In the genomic region with DNA sequence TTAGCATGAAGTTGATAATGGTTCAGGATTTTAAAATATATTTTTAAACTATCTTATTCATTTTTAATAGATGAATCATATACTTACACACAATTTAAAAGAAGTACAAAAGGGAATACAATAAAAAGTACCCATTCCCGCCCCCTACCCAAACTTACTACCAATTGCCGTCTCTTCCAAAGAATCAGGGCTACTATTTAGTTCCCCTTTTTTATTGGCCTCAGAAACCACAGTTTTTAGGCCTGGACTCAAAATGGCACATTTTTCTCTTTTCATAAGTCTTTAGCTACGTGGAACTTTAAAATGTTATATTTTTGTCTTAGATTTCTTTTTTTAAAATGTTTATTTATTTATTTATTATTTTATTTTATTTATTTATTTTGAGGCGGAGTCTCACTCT, we compare ENCODE assay signal across 13 cellular contexts. TPM values are rescaled to one million over a fixed set of nuclear protein-coding genes. Genes with fewer than 3 reads are reported as not detected.
DNase-seq lines count a peak whose midpoint lies in the region; ATAC-seq and TF ChIP-seq lines count a peak whose summit lies in the region.
"Had no signal": no experiment of that assay in that cellular context is flagged by ENCODE, and none has a peak within 500 bp of the region (broad histone marks: within the 10 kb centered on the region; RNA-seq: fewer than 3 reads in every experiment).

No MANE protein-coding gene starts in this region.

- H3K4me2 ChIP-seq in SU-DHL-6 (ENCODE audit: low read depth, low read length, poor library complexity, severe bottlenecking), result peak overlapping the region; percentile 16
- H3K4me2 ChIP-seq: BLaER1 had no signal

- H3K9me3 ChIP-seq in SU-DHL-6 (ENCODE audit: insufficient read depth, low read length), result no peaks in the 10 kb centered on the region
- H3K9me3 ChIP-seq in T-helper 17 cell (ENCODE audit: control insufficient read depth, low read length, poor library complexity, severe bottlenecking), result no peaks in the 10 kb centered on the region
- H3K9me3 ChIP-seq: BLaER1 had no signal

- peaks cover 23% of the 10 kb centered on the region for H3K36me3 ChIP-seq in SU-DHL-6 (ENCODE audit: low read length)
- H3K36me3 ChIP-seq: BLaER1 had no signal

- H3K27ac Mint-ChIP-seq in T-helper 17 cell, result no peak overlapping the region
- H3K27ac Mint-ChIP-seq: CD4-positive, CD25-positive, alpha-beta regulatory T cell had no signal

- H3K27me3 ChIP-seq in SU-DHL-6 (ENCODE audit: low read length), result no peaks in the 10 kb centered on the region
- H3K27me3 ChIP-seq: BLaER1 had no signal

- TF ChIP-seq POLR2A in NB4 (IDR thresholded peaks at IDR 0.05; ENCODE audit: extremely low read depth, insufficient read length), result no peak

- no peak overlapping the region for H3K4me3 Mint-ChIP-seq in T-helper 17 cell
- H3K4me3 Mint-ChIP-seq: CD4-positive, CD25-positive, alpha-beta regulatory T cell had no signal

- no peak overlapping the region for H2AFZ ChIP-seq in SU-DHL-6 (ENCODE audit: low read depth, low read length, severe bottlenecking)

- H3K36me3 Mint-ChIP-seq in T-helper 17 cell (ENCODE audit: low read depth), result no peaks in the 10 kb centered on the region
- H3K36me3 Mint-ChIP-seq: CD4-positive, CD25-positive, alpha-beta regulatory T cell had no signal

- H3K9me2 ChIP-seq in SU-DHL-6 (replicated peaks; ENCODE audit: insufficient read depth, low read length), result no peaks in the 10 kb centered on the region

- H3K4me3 ChIP-seq in NB4 (ENCODE audit: low read depth, low read length) (no peak overlapping the region), SU-DHL-6 (ENCODE audit: insufficient read depth, low read length, poor library complexity, severe bottlenecking) (no peak overlapping the region)
- H3K4me3 ChIP-seq: BLaER1 had no signal

- peaks cover 55% of the 10 kb centered on the region for H3F3A ChIP-seq in SU-DHL-6 (ENCODE audit: insufficient read depth)

- peaks cover 33% of the 10 kb centered on the region for H3K27me3 Mint-ChIP-seq in T-helper 17 cell

- ATAC-seq in T-helper 17 cell (no peak), HG02588 (IDR thresholded peaks at IDR 0.05; ENCODE audit: unreplicated experiment) (no peak)

- H3K79me2 ChIP-seq in SU-DHL-6 (ENCODE audit: insufficient read depth, low read length), result peaks cover 92% of the 10 kb centered on the region

- H4K20me1 ChIP-seq in SU-DHL-6 (ENCODE audit: low read depth, low read length), result no peaks in the 10 kb centered on the region; the same call in 1 of the 2 replicates
- H4K20me1 ChIP-seq: BLaER1 had no signal

- peaks cover 5% of the 10 kb centered on the region for H3K4me1 Mint-ChIP-seq in T-helper 17 cell
- H3K4me1 Mint-ChIP-seq: CD4-positive, CD25-positive, alpha-beta regulatory T cell had no signal

- TF ChIP-seq CTCF in NB4 (IDR thresholded peaks at IDR 0.05; ENCODE audit: low read depth, low read length) (no peak), SU-DHL-6 (IDR thresholded peaks at IDR 0.05; ENCODE audit: insufficient read depth, low read length, poor library complexity, severe bottlenecking) (no peak)

- DNase-seq in NOMO-1 (lab: John Stamatoyannopoulos, UW; ENCODE audit: unreplicated experiment in 2 of 2) (peak; percentile 47 to 50), NOMO-1 treated with dmso at 0.1 percent for 144 hours (lab: John Stamatoyannopoulos, UW; ENCODE audit: unreplicated experiment) (no peak), NB4 (ENCODE audit: low read depth) (peak; percentile 55), T-helper 17 cell (no peak)
- DNase-seq in stimulated activated CD4-positive, alpha-beta T cell treated with anti-CD3 and anti-CD28 coated beads, Interleukin-1b, Interleukin-23, amount 100 ng/mL, for 48 hours, result no peak
- DNase-seq: 8988T; AML-193; CD4-positive, CD25-positive, alpha-beta regulatory T cell; DMS53; HCEC 1CT had no signal

- H3K9ac ChIP-seq in SU-DHL-6 (ENCODE audit: low read length), result no peak overlapping the region
- H3K9ac ChIP-seq: BLaER1 had no signal

- H3K27ac ChIP-seq in SU-DHL-6 (ENCODE audit: low read depth, low read length), result peak overlapping the region; percentile 98; the same call in 1 of the 2 replicates
- H3K27ac ChIP-seq: BLaER1 had no signal

RNA-seq across cellular contexts. Expression of a gene that starts 18.0 kb away (rescaled TPM):
- total RNA-seq in T-helper 17 cell, result 1 to 10 TPM; 1.5 to 2.1 TPM

RNA-seq across cellular contexts. Expression of a gene that starts 57.5 kb away (rescaled TPM):
- total RNA-seq in T-helper 17 cell, result not detected
- total RNA-seq: CD4-positive, CD25-positive, alpha-beta regulatory T cell had no signal

Comparison
In these comparisons a context has a peak if more than half of its experiments do, and no peak if none do; other contexts are left out.
1. DNase-seq: peak in NOMO-1 (2 of 2) and NB4 (single experiment); none in NOMO-1 treated with dmso at 0.1 percent for 144 hours (single experiment), T-helper 17 cell (0 of 3) and stimulated activated CD4-positive, alpha-beta T cell treated with anti-CD3 and anti-CD28 coated beads, Interleukin-1b, Interleukin-23, amount 100 ng/mL, for 48 hours (single experiment).